Comparison of ENCODE assay signal across 11 cellular contexts in genomic region chr1:147292635-147293251, GRCh38. TPM values are rescaled to one million over a fixed set of nuclear protein-coding genes. Genes with fewer than 3 reads are reported as not detected.
DNase-seq lines count a peak whose midpoint lies in the region; ATAC-seq and TF ChIP-seq lines count a peak whose summit lies in the region.
"Had no signal": no experiment of that assay in that cellular context is flagged by ENCODE, and none has a peak within 500 bp of the region (broad histone marks: within the 10 kb centered on the region; RNA-seq: fewer than 3 reads in every experiment).

No MANE protein-coding gene starts in this region.

- H3K4me1 Mint-ChIP-seq in T-cell, result no peaks in the 10 kb centered on the region
- H3K4me1 Mint-ChIP-seq: memory B cell had no signal

- H3K36me3 Mint-ChIP-seq in T-cell, result peaks cover 99% of the 10 kb centered on the region

- WGBS in tibial nerve, 2 donors, result 58 to 75% methylated on average over 3 of the region's 3 CpGs

- H3K4me3 ChIP-seq in cardiac fibroblast (replicated peaks in 1 of 2; ENCODE audit: low read depth in 2 of 2, low read length in 2 of 2) (no peak overlapping the region), tibial nerve (no peak overlapping the region)

- CTCF ChIA-PET in T-cell (lab: Charles Lee), result no interaction called here

- no peaks in the 10 kb centered on the region for H3K9me3 ChIP-seq in tibial nerve

- no peak overlapping the region for H3K27ac ChIP-seq in tibial nerve

- no peak for TF ChIP-seq CTCF in cardiac fibroblast (IDR thresholded peaks at IDR 0.05; ENCODE audit: low read depth, low read length)
- TF ChIP-seq CTCF in tibial nerve (IDR thresholded peaks at IDR 0.05), result no peak

- peaks cover 0 to 100% (median 39%) of the 10 kb centered on the region in 3 donors for H3K36me3 ChIP-seq in tibial nerve

- POLR2A ChIA-PET in T-cell (lab: Charles Lee), result no interaction called here

- TF ChIP-seq EP300 in tibial nerve (IDR thresholded peaks at IDR 0.05), result no peak

- H3K4me3 Mint-ChIP-seq in T-cell, result no peak overlapping the region
- H3K4me3 Mint-ChIP-seq: memory B cell; stimulated activated naive CD8-positive, alpha-beta T cell treated with anti-CD3 and anti-CD28 coated beads, Interleukin-15, Interleukin-2, amounts not matched to agents 100 ng/mL and 50 ng/mL, for 24 hours had no signal

- H3K27me3 ChIP-seq in tibial nerve, result no peaks in the 10 kb centered on the region

- no peak overlapping the region for H3K27ac Mint-ChIP-seq in T-cell
- H3K27ac Mint-ChIP-seq: memory B cell; stimulated activated naive CD8-positive, alpha-beta T cell treated with anti-CD3 and anti-CD28 coated beads, Interleukin-15, Interleukin-2, amounts not matched to agents 100 ng/mL and 50 ng/mL, for 24 hours had no signal

- H3K27me3 Mint-ChIP-seq in T-cell, result no peaks in the 10 kb centered on the region
- H3K27me3 Mint-ChIP-seq: memory B cell; stimulated activated naive CD8-positive, alpha-beta T cell treated with anti-CD3 and anti-CD28 coated beads, Interleukin-15, Interleukin-2, amounts not matched to agents 100 ng/mL and 50 ng/mL, for 24 hours had no signal

- no peak for ATAC-seq in T-cell (replicated peaks in 1 of 4)

- no peak for TF ChIP-seq POLR2A in tibial nerve (IDR thresholded peaks at IDR 0.05)

- no peaks in the 10 kb centered on the region for H3K4me1 ChIP-seq in tibial nerve

- DNase-seq in COLO829 (ENCODE audit: low spot score), result peak; percentile 31
- DNase-seq in HS-27A (ENCODE audit: low read depth), result peak; percentile 56
- DNase-seq in cardiac fibroblast (ENCODE audit: low read depth in 2 of 2), result peak; percentile 75 to 97
- peak; percentile 85 for DNase-seq in non-pigmented ciliary epithelial cell (ENCODE audit: low read depth)
- no peak for DNase-seq in central memory CD4-positive, alpha-beta T cell
- DNase-seq in T-cell, result no peak
- DNase-seq in tibial nerve (ENCODE audit: low spot score in 2 of 2), result no peak
- DNase-seq: NCI-H1694 treated with DMSO at 0.1 percent for 48 hours, RPMI8226 had no signal

- peaks cover 0 to 4% (median 0%) of the 10 kb centered on the region in 3 donors for H3K9me3 Mint-ChIP-seq in T-cell

RNA-seq across cellular contexts. Expression of gene CHD1L, which starts 50.3 kb away (rescaled TPM):
- 10 to 100 TPM; 25.1 to 43.9 (median 33.8) TPM for total RNA-seq in T-cell
- total RNA-seq in tibial nerve, result 10 to 100 TPM; 10.2 to 23.7 (median 19.2) TPM

Comparison
In these comparisons a context has a peak if more than half of its experiments do, and no peak if none do; other contexts are left out.
1. DNase-seq: peak in COLO829 (single experiment), HS-27A (single experiment), cardiac fibroblast (2 of 2) and non-pigmented ciliary epithelial cell (single experiment); none in central memory CD4-positive, alpha-beta T cell (single experiment), T-cell (0 of 34) and tibial nerve (0 of 2).